Comparison of ENCODE assay signal across 22 cellular contexts in the genomic region with DNA sequence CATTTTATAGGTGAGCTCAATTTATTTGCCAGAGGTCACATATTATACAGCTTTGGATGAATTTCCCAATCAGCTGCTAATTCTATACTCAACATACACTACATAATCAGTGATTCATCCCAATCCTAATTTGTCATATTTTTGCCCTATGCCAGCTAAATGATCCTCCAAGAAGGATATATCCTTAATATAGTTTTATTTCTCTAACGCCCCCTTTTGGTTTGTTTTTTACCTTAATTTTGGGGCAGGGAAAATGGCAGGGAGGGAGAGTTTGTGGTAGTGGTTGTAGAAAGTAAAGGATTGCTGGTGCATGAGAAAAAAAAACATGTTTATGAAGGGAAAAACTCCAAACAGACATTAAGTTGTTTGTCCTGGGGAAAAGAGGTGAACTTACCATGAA. TPM values are rescaled to one million over a fixed set of nuclear protein-coding genes. Genes with fewer than 3 reads are reported as not detected.
DNase-seq lines count a peak whose midpoint lies in the region; ATAC-seq, FAIRE-seq and TF ChIP-seq lines count a peak whose summit lies in the region.
"Had no signal": no experiment of that assay in that cellular context is flagged by ENCODE, and none has a peak within 500 bp of the region (broad histone marks: within the 10 kb centered on the region; RNA-seq: fewer than 3 reads in every experiment).

No MANE protein-coding gene starts in this region.

- H3K9me2 ChIP-seq in DOHH2 (replicated peaks; ENCODE audit: control insufficient read depth, low read length) (no peaks in the 10 kb centered on the region), OCI-LY7 (ENCODE audit: insufficient read depth, low read length) (no peaks in the 10 kb centered on the region)

- H3K4me1 Mint-ChIP-seq in neural progenitor cell: peaks cover 9% of the 10 kb centered on the region

- no peak overlapping the region for H3K27ac Mint-ChIP-seq in neural progenitor cell
- H3K27ac Mint-ChIP-seq: B cell had no signal

- H3K27me3 ChIP-seq in DOHH2 (ENCODE audit: control insufficient read depth, low read length): no peaks in the 10 kb centered on the region
- no peaks in the 10 kb centered on the region for H3K27me3 ChIP-seq in bronchial epithelial cell (ENCODE audit: control insufficient read depth, insufficient read depth, low read length)
- no peaks in the 10 kb centered on the region for H3K27me3 ChIP-seq in neural progenitor cell

- DNase-seq in OCI-LY7 (ENCODE audit: low spot score) (no peak), bronchial epithelial cell (ENCODE audit: low read depth) (peak; percentile 26), neural progenitor cell (ENCODE audit: low spot score) (no peak), foreskin melanocyte (no peak), substantia nigra (lab: John Stamatoyannopoulos, UW) (no peak)
- DNase-seq: DMS79; GM23248; HCEC 1CT; KG1; NCI-H1105; NCI-H146; NCI-H2029; NCI-H226; NCI-H510A treated with DMSO at 0.1 percent for 48 hours; NCI-H748 treated with DMSO at 0.1 percent for 48 hours; NK-92 treated with Interleukin-12 subunit alpha and Interleukin-12 subunit beta, amount 100 ng/mL, for 24 hours; SHP77 had no signal

- H3K4me2 ChIP-seq in DOHH2 (ENCODE audit: low read length): no peak overlapping the region
- no peak overlapping the region for H3K4me2 ChIP-seq in OCI-LY7 (ENCODE audit: low read length)
- H3K4me2 ChIP-seq in neural progenitor cell: no peak overlapping the region

- H3K9me3 ChIP-seq in DOHH2 (ENCODE audit: control insufficient read depth, insufficient read depth, low read length): no peaks in the 10 kb centered on the region
- no peaks in the 10 kb centered on the region for H3K9me3 ChIP-seq in OCI-LY7 (ENCODE audit: low read length)
- no peaks in the 10 kb centered on the region for H3K9me3 ChIP-seq in neural progenitor cell (ENCODE audit: low read depth)

- CTCF ChIA-PET in OCI-LY7 (lab: Charles Lee; ENCODE audit: unreplicated experiment): no interaction called here

- H3K79me2 ChIP-seq in DOHH2 (ENCODE audit: control insufficient read depth, low read length): peaks cover 68% of the 10 kb centered on the region
- peaks cover 26% of the 10 kb centered on the region; the same call in 1 of the 2 replicates for H3K79me2 ChIP-seq in OCI-LY7 (ENCODE audit: insufficient read depth, low read depth, low read length)
- peaks cover 95% of the 10 kb centered on the region for H3K79me2 ChIP-seq in neural progenitor cell (ENCODE audit: low read depth)

- TF ChIP-seq CTCF in DOHH2 (IDR thresholded peaks at IDR 0.05; ENCODE audit: low read depth, low read length, poor library complexity, severe bottlenecking) (peak; percentile 21), OCI-LY7 (conservative IDR thresholded peaks at IDR 0.05; ENCODE audit: low read length) (peak; percentile 48), bronchial epithelial cell (IDR thresholded peaks at IDR 0.05; ENCODE audit: insufficient read depth, low read length, severe bottlenecking) (no peak), neural progenitor cell (IDR thresholded peaks at IDR 0.05) (peak; percentile 10)

- FAIRE-seq in bronchial epithelial cell (lab: Jason Lieb, UNC): no peak
- FAIRE-seq: A204.1 had no signal

- H3F3A ChIP-seq in DOHH2 (ENCODE audit: control insufficient read depth, insufficient read depth) (no peaks in the 10 kb centered on the region), neural progenitor cell (ENCODE audit: low read depth) (no peaks in the 10 kb centered on the region)

- peaks cover 12% of the 10 kb centered on the region for H3K9me3 Mint-ChIP-seq in neural progenitor cell

- H3K9ac ChIP-seq in neural progenitor cell: no peak overlapping the region
- H3K9ac ChIP-seq: GM23248 had no signal

- intact Hi-C loops in OCI-LY7 (cut with micrococcal nuclease; ENCODE audit: unreplicated experiment): no loop called here

- ATAC-seq in GM19328 (IDR thresholded peaks at IDR 0.05; ENCODE audit: unreplicated experiment): no peak

- peaks cover 4% of the 10 kb centered on the region for H4K20me1 ChIP-seq in DOHH2 (ENCODE audit: control insufficient read depth, insufficient read depth, low read depth, low read length)
- H4K20me1 ChIP-seq in OCI-LY7 (ENCODE audit: insufficient read depth, low read length): 0 out of 2 replicates have a peak, but pooled peaks cover 8% of the 10 kb centered on the region
- H4K20me1 ChIP-seq in neural progenitor cell (ENCODE audit: low read depth): peaks cover 27% of the 10 kb centered on the region

- H3K4me1 ChIP-seq in DOHH2 (ENCODE audit: control insufficient read depth, low read length) (no peaks in the 10 kb centered on the region), OCI-LY7 (ENCODE audit: insufficient read depth, low read length, poor library complexity, severe bottlenecking) (no peaks in the 10 kb centered on the region), neural progenitor cell (peaks cover 5% of the 10 kb centered on the region)

- H3K36me3 ChIP-seq in DOHH2 (ENCODE audit: control insufficient read depth, low read length) (no peaks in the 10 kb centered on the region; the same call in 1 of the 2 replicates), OCI-LY7 (ENCODE audit: insufficient read depth, low read length) (0 out of 2 replicates have a peak, but pooled peaks cover 3% of the 10 kb centered on the region), bronchial epithelial cell (ENCODE audit: control insufficient read depth, insufficient read depth, low read length) (no peaks in the 10 kb centered on the region), neural progenitor cell (no peaks in the 10 kb centered on the region)

- H3K27me3 Mint-ChIP-seq in neural progenitor cell (ENCODE audit: insufficient read depth, low read depth): no peaks in the 10 kb centered on the region
- H3K27me3 Mint-ChIP-seq: B cell had no signal

- H3K27ac ChIP-seq in DOHH2 (ENCODE audit: low read depth, low read length) (no peak overlapping the region), OCI-LY7 (ENCODE audit: low read depth, low read length, poor library complexity, severe bottlenecking) (no peak overlapping the region), neural progenitor cell (no peak overlapping the region), substantia nigra (ENCODE audit: low read depth, low read length, poor library complexity, severe bottlenecking) (no peak overlapping the region)
- H3K27ac ChIP-seq: GM23248, SK-N-MC had no signal

- H2AFZ ChIP-seq in OCI-LY7 (ENCODE audit: low read length) (no peak overlapping the region), neural progenitor cell (replicated peaks) (no peak overlapping the region)
- H2AFZ ChIP-seq: GM23248 had no signal

- peaks cover 24% of the 10 kb centered on the region for H3K36me3 Mint-ChIP-seq in neural progenitor cell

- H3K4me3 Mint-ChIP-seq in neural progenitor cell: no peak overlapping the region
- H3K4me3 Mint-ChIP-seq: B cell had no signal

- BruUV-seq in OCI-LY7 (replicated peaks; lab: Mats Ljungman, UMichigan): no TSS peak

- H3K4me3 ChIP-seq in DOHH2 (ENCODE audit: low read length) (no peak overlapping the region), OCI-LY7 (ENCODE audit: low read depth, low read length, poor library complexity, severe bottlenecking) (no peak overlapping the region), bronchial epithelial cell (ENCODE audit: low read depth, low read length) (no peak overlapping the region), neural progenitor cell (no peak overlapping the region)
- H3K4me3 ChIP-seq: GM23248, SK-N-MC had no signal

- POLR2A ChIA-PET in OCI-LY7 (lab: Charles Lee): interaction anchor here (0.6 to 2.0 kb wide), 7 partner anchors 13 to 221 kb away, joined by 3 to 7 read pairs (median 4); partner anchors contain the start of gene WASL

RNA-seq across cellular contexts. Expression of gene WASL, which starts 31.9 kb away (rescaled TPM):
- total RNA-seq in OCI-LY7 (2014; rRNA removed; shearing (Covaris generic)): 3.4 and 4.4 TPM in 2 replicates
- total RNA-seq in OCI-LY7 (2022) (6.3 and 7.2 TPM in 2 replicates), bronchial epithelial cell (15.0 and 24.3 TPM in 2 replicates), neural progenitor cell (ENCODE audit: low replicate concordance) (21.4 and 30.4 TPM in 2 replicates)
